8 cellular contexts compared by ENCODE assay signal in genomic region chr14:30214456-30215090, GRCh38.
DNase-seq lines count a peak whose midpoint lies in the region; ATAC-seq and TF ChIP-seq lines count a peak whose summit lies in the region.

No MANE protein-coding gene starts in this region.

- intact Hi-C loops in A673 (cut with micrococcal nuclease; ENCODE audit: unreplicated experiment), result loop anchor here (1.0 to 5.0 kb wide), 3 partner anchors 287 to 1460 kb away; partner anchors contain the start of gene PRKD1

- H3K27me3 ChIP-seq in A673 (replicated peaks; ENCODE audit: insufficient read depth, low read depth, low read length, poor library complexity) (peaks cover 3% of the 10 kb centered on the region), parathyroid adenoma (ENCODE audit: control insufficient read depth, insufficient read depth, low read length) (no peaks in the 10 kb centered on the region)

- H3K36me3 ChIP-seq in A673 (ENCODE audit: insufficient read depth, low read length, poor library complexity, severe bottlenecking), result no peaks in the 10 kb centered on the region
- no peaks in the 10 kb centered on the region for H3K36me3 ChIP-seq in parathyroid adenoma (ENCODE audit: control insufficient read depth, insufficient read depth, low read length)

- no peak for ATAC-seq in HG03135 (IDR thresholded peaks at IDR 0.05; ENCODE audit: unreplicated experiment)
- no peak for ATAC-seq in GM19397 (IDR thresholded peaks at IDR 0.05; ENCODE audit: unreplicated experiment)

- CTCF ChIA-PET in A673 (lab: Charles Lee), result interaction anchor here (0.6 to 1.4 kb wide), 3 partner anchors 56 to 1459 kb away, joined by 3 to 4 read pairs (median 3); no protein-coding TSS in a partner anchor

- TF ChIP-seq POLR2A in NB4 (IDR thresholded peaks at IDR 0.05; ENCODE audit: extremely low read depth, insufficient read length), result no peak

- H3K9ac ChIP-seq in parathyroid adenoma, result no peak overlapping the region

- H3K4me3 ChIP-seq in A673 (ENCODE audit: low read depth, low read length, poor library complexity, severe bottlenecking) (no peak overlapping the region), NB4 (ENCODE audit: low read depth, low read length) (no peak overlapping the region), parathyroid adenoma (ENCODE audit: low read depth, low read length) (no peak overlapping the region)

- peak; percentile 76 for TF ChIP-seq CTCF in A673 (conservative IDR thresholded peaks at IDR 0.05; ENCODE audit: low read depth, low read length)
- TF ChIP-seq CTCF in GM13976 (IDR thresholded peaks at IDR 0.05; ENCODE audit: borderline replicate concordance, control extremely low read depth, extremely low read depth, insufficient read depth, missing control alignments), result no peak
- TF ChIP-seq CTCF in NB4 (IDR thresholded peaks at IDR 0.05; ENCODE audit: low read depth, low read length), result peak; percentile 49
- peak; percentile 57 for TF ChIP-seq CTCF in parathyroid adenoma (IDR thresholded peaks at IDR 0.05)

- H2AFZ ChIP-seq in parathyroid adenoma, result no peak overlapping the region

- no TSS peak for BruUV-seq in A673 (replicated peaks; lab: Mats Ljungman, UMichigan)

- peak; percentile 72 for DNase-seq in A673 (ENCODE audit: low spot score)
- peak; percentile 1 for DNase-seq in GM13976 (ENCODE audit: low spot score)
- DNase-seq in NB4 (ENCODE audit: low read depth), result peak; percentile 65
- peak; percentile 72 for DNase-seq in SK-N-DZ (ENCODE audit: low spot score)
- peak; percentile 92 for DNase-seq in fibroblast of peridontal ligament (ENCODE audit: extremely low read depth)

- no peaks in the 10 kb centered on the region for H3K79me2 ChIP-seq in parathyroid adenoma

- H3K4me1 ChIP-seq in A673 (ENCODE audit: insufficient read depth, low read length, poor library complexity, severe bottlenecking) (no peaks in the 10 kb centered on the region), parathyroid adenoma (peaks cover 9% of the 10 kb centered on the region)

- no peak overlapping the region for H3K4me2 ChIP-seq in parathyroid adenoma (ENCODE audit: low read length)

- H3K9me3 ChIP-seq in A673 (ENCODE audit: low read depth, low read length, poor library complexity, severe bottlenecking) (no peaks in the 10 kb centered on the region), parathyroid adenoma (ENCODE audit: control insufficient read depth, low read length) (no peaks in the 10 kb centered on the region)

- POLR2A ChIA-PET in A673 (lab: Charles Lee; ENCODE audit: low non-redundant PET), result interaction anchor here (0.6 kb wide), 1 partner anchor 12 kb away, joined by 3 read pairs; no protein-coding TSS in a partner anchor

- in situ Hi-C loops in GM13976 (cut with MboI; ENCODE audit: low sequenced_read_pairs, unreplicated experiment), result loop anchor here (25.0 kb wide), 1 partner anchor 1452 kb away; the partner anchor contains the start of gene FOXG1

- H3K27ac ChIP-seq in A673 (ENCODE audit: low read depth, low read length, poor library complexity, severe bottlenecking) (no peak overlapping the region), parathyroid adenoma (no peak overlapping the region)

Comparison
In these comparisons a context has a peak if more than half of its experiments do, and no peak if none do; other contexts are left out.
1. DNase-seq: peak in every context shown above with its lines; median percentile 92 in fibroblast of peridontal ligament; 72 in A673; 72 in SK-N-DZ; 65 in NB4; 1 in GM13976.